In genomic region chr5:135255461-135256178, GRCh38 we compare ENCODE assay signal across 26 cellular contexts.
DNase-seq lines count a peak whose midpoint lies in the region; ATAC-seq and TF ChIP-seq lines count a peak whose summit lies in the region.
"Had no signal": no experiment of that assay in that cellular context is flagged by ENCODE, and none has a peak within 500 bp of the region (broad histone marks: within the 10 kb centered on the region; RNA-seq: fewer than 3 reads in every experiment).

No MANE protein-coding gene starts in this region.

- peak overlapping the region; percentile 12 for H4K8ac ChIP-seq in mesenchymal stem cell (ENCODE audit: low read length)

- no peak overlapping the region for H3K4ac ChIP-seq in mesenchymal stem cell (ENCODE audit: low read depth in 1 of 2, low read length in 2 of 2)

- H3K79me1 ChIP-seq in mesenchymal stem cell (replicated peaks; ENCODE audit: low read length, poor library complexity, severe bottlenecking) = no peaks in the 10 kb centered on the region

- 81% methylated on average over 3 of the region's 4 CpGs for WGBS in mesenchymal stem cell

- no peaks in the 10 kb centered on the region for H3K36me3 ChIP-seq in right atrium auricular region
- no peaks in the 10 kb centered on the region for H3K36me3 ChIP-seq in mesenchymal stem cell (ENCODE audit: control insufficient read depth in 1 of 2, insufficient read depth in 2 of 2, low read depth in 1 of 2, low read length in 2 of 2)
- H3K36me3 ChIP-seq: left lung, SJSA1, upper lobe of left lung had no signal

- no peak overlapping the region for H2AK5ac ChIP-seq in mesenchymal stem cell (ENCODE audit: low read length, severe bottlenecking)

- H3K4me2 ChIP-seq in mesenchymal stem cell (ENCODE audit: low read length, poor library complexity, severe bottlenecking) = no peak overlapping the region
- H3K4me2 ChIP-seq: BLaER1 treated with 17β-estradiol and CSF1 and Interleukin-3, amounts not matched to agents 10 nM and 100 nM had no signal

- no peak overlapping the region for H3K14ac ChIP-seq in mesenchymal stem cell (ENCODE audit: low read length in 2 of 2)

- H3K9me3 ChIP-seq in right atrium auricular region (peaks cover 0 to 8% of the 10 kb centered on the region in 2 donors), mesenchymal stem cell (ENCODE audit: control insufficient read depth, low read length) (no peaks in the 10 kb centered on the region)
- H3K9me3 ChIP-seq: SJSA1 had no signal

- no peak overlapping the region for H3K23ac ChIP-seq in mesenchymal stem cell (ENCODE audit: low read length in 2 of 2)

- H3K4me3 ChIP-seq in right atrium auricular region (no peak overlapping the region), mesenchymal stem cell (ENCODE audit: insufficient read depth in 1 of 2, low read depth in 1 of 2, low read length in 2 of 2) (no peak overlapping the region)
- H3K4me3 ChIP-seq: BLaER1 treated with 17β-estradiol and CSF1 and Interleukin-3, amounts not matched to agents 10 nM and 100 nM; left lung; SJSA1; upper lobe of left lung had no signal

- no peak overlapping the region for H2AFZ ChIP-seq in mesenchymal stem cell (ENCODE audit: low read depth, low read length)

- no peaks in the 10 kb centered on the region for H3K4me1 ChIP-seq in right atrium auricular region
- no peaks in the 10 kb centered on the region for H3K4me1 ChIP-seq in mesenchymal stem cell (ENCODE audit: control insufficient read depth, insufficient read depth, low read depth, low read length)
- H3K4me1 ChIP-seq: BLaER1 treated with 17β-estradiol and CSF1 and Interleukin-3, amounts not matched to agents 10 nM and 100 nM; left lung; upper lobe of left lung had no signal

- H2BK5ac ChIP-seq in mesenchymal stem cell (ENCODE audit: low read depth, low read length, poor library complexity, severe bottlenecking) = no peak overlapping the region

- intact Hi-C loops in Right ventricle myocardium superior (cut with DNase I) = no loop called here

- no peak overlapping the region for H3K18ac ChIP-seq in mesenchymal stem cell (ENCODE audit: low read depth in 1 of 2, low read length in 2 of 2)

- H4K91ac ChIP-seq in mesenchymal stem cell (ENCODE audit: low read length) = peak overlapping the region; percentile 29

- peak overlapping the region; percentile 37 for H2BK15ac ChIP-seq in mesenchymal stem cell (ENCODE audit: low read depth, poor library complexity, severe bottlenecking)

- no peak for TF ChIP-seq CTCF in right atrium auricular region (IDR thresholded peaks at IDR 0.05)

- H2BK12ac ChIP-seq in mesenchymal stem cell (ENCODE audit: low read length in 2 of 2) = peak overlapping the region in 1 of 2 experiments; percentile 49

- H2BK120ac ChIP-seq in mesenchymal stem cell (ENCODE audit: low read depth, low read length) = no peak overlapping the region

- H3K9ac ChIP-seq in mesenchymal stem cell (ENCODE audit: low read length) = no peak overlapping the region
- H3K9ac ChIP-seq: BLaER1 treated with 17β-estradiol and CSF1 and Interleukin-3, amounts not matched to agents 10 nM and 100 nM had no signal

- H3K27me3 ChIP-seq in right atrium auricular region (no peaks in the 10 kb centered on the region), mesenchymal stem cell (ENCODE audit: control insufficient read depth in 1 of 2, insufficient read depth in 1 of 2, low read length in 2 of 2) (no peaks in the 10 kb centered on the region)
- H3K27me3 ChIP-seq: BLaER1 treated with 17β-estradiol and CSF1 and Interleukin-3, amounts not matched to agents 10 nM and 100 nM; SJSA1; upper lobe of left lung had no signal

- peak; percentile 23 for DNase-seq in right atrium auricular region (ENCODE audit: low spot score)
- DNase-seq in Right ventricle myocardium superior = no peak
- DNase-seq in amniotic epithelial cell (ENCODE audit: low read depth) = peak; percentile 51
- no peak for DNase-seq in mesenchymal stem cell
- no peak for DNase-seq in NAMALWA (ENCODE audit: low spot score)
- DNase-seq in RPMI8226 = no peak
- DNase-seq: activated CD4-positive, alpha-beta T cell treated with anti-CD3 and anti-CD28 coated beads, Interleukin-2, amount 50 U/mL, for 48 hours; activated CD4-positive, CD25-positive, alpha-beta regulatory T cell; activated T-cell treated with anti-CD3 and anti-CD28 coated beads for 4 hours; central memory CD4-positive, alpha-beta T cell; COR-L47; DMS79; GF-D8; left lung; midbrain; natural killer cell; NCI-H2171 treated with DMSO at 0.1 percent for 48 hours; NCI-H524 treated with DMSO at 0.1 percent for 48 hours; stimulated activated CD4-positive, alpha-beta T cell treated with anti-CD3 and anti-CD28 coated beads, Interleukin-4, amount 100 ng/mL, for 1 hour; substantia nigra; upper lobe of left lung had no signal

- no peak overlapping the region for H3K27ac ChIP-seq in right atrium auricular region
- H3K27ac ChIP-seq in mesenchymal stem cell (ENCODE audit: low read length, poor library complexity, severe bottlenecking) = no peak overlapping the region
- H3K27ac ChIP-seq: BLaER1 treated with 17β-estradiol and CSF1 and Interleukin-3, amounts not matched to agents 10 nM and 100 nM; left lung; SJSA1; upper lobe of left lung had no signal

- ATAC-seq in Right ventricle myocardium superior (ENCODE audit: poor library complexity) (no peak), HG03025 (IDR thresholded peaks at IDR 0.05; ENCODE audit: low FRiP score, unreplicated experiment) (no peak)
- ATAC-seq: activated naive CD4-positive, alpha-beta T cell treated with anti-CD3 and anti-CD28 coated beads, Interleukin-2, amount 50 U/mL, for 72 hours; left lung; stimulated activated effector memory CD8-positive, alpha-beta T cell treated with anti-CD3 and anti-CD28 coated beads, Interleukin-12 subunit alpha, Interleukin-12 subunit beta, amount 100 ng/mL, for 72 hours had no signal

Comparison
In these comparisons a context has a peak if more than half of its experiments do, and no peak if none do; other contexts are left out.
1. DNase-seq: peak in right atrium auricular region (single experiment) and amniotic epithelial cell (single experiment); none in Right ventricle myocardium superior (single experiment), mesenchymal stem cell (single experiment), NAMALWA (single experiment) and RPMI8226 (single experiment).